ENCODE assay signal across 29 cellular contexts in genomic region chr15:62269504-62269903, GRCh38.
A peak's percentile ranks its signal among the peaks of the same experiment; 100 is the strongest.
DNase-seq lines count a peak whose midpoint lies in the region; ATAC-seq and TF ChIP-seq lines count a peak whose summit lies in the region.
"Had no signal": no experiment of that assay in that cellular context is flagged by ENCODE, and none has a peak within 500 bp of the region (broad histone marks: within the 10 kb centered on the region; RNA-seq: fewer than 3 reads in every experiment).

No MANE protein-coding gene starts in this region.

- H3K4me3 Mint-ChIP-seq in endothelial cell (ENCODE audit: unreplicated experiment) (peak overlapping the region; percentile 6), nephron progenitor cell (no peak overlapping the region)
- H3K4me3 Mint-ChIP-seq: activated naive CD8-positive, alpha-beta T cell; immature natural killer cell; stimulated activated memory B cell treated with anti-CD40 and anti-IgM and Interleukin-4, amounts not matched to agents 10 μg/mL and 1 μg/mL and 100 μg/mL, for 72 hours had no signal

- H3K27me3 Mint-ChIP-seq in endothelial cell (ENCODE audit: unreplicated experiment), result peaks cover 13% of the 10 kb centered on the region
- no peaks in the 10 kb centered on the region for H3K27me3 Mint-ChIP-seq in nephron progenitor cell (ENCODE audit: low read depth, poor library complexity)
- H3K27me3 Mint-ChIP-seq: activated naive CD8-positive, alpha-beta T cell; stimulated activated memory B cell treated with anti-CD40 and anti-IgM and Interleukin-4, amounts not matched to agents 10 μg/mL and 1 μg/mL and 100 μg/mL, for 72 hours had no signal

- TF ChIP-seq CTCF in endothelial cell (IDR thresholded peaks at IDR 0.05; ENCODE audit: unreplicated experiment) (no peak), nephron progenitor cell (IDR thresholded peaks at IDR 0.05) (no peak), psoas muscle (IDR thresholded peaks at IDR 0.05) (no peak), upper lobe of right lung (IDR thresholded peaks at IDR 0.05) (no peak)

- H3K9me3 Mint-ChIP-seq in endothelial cell (ENCODE audit: unreplicated experiment) (peaks cover 20% of the 10 kb centered on the region), nephron progenitor cell (peaks cover 80% of the 10 kb centered on the region)

- H3K27ac ChIP-seq in psoas muscle (no peak overlapping the region), upper lobe of right lung (no peak overlapping the region)
- H3K27ac ChIP-seq: 22Rv1, ascending aorta, esophagus squamous epithelium, KMS-11, ovary, SJCRH30, suprapubic skin had no signal

- WGBS in psoas muscle, 3 donors, result 86 to 94% (median 89%) methylated on average over 5 of the region's 5 CpGs

- intact Hi-C loops in psoas muscle (cut with DNase I) (no loop called here), upper lobe of right lung (cut with DNase I) (no loop called here)

- H3K36me3 ChIP-seq in psoas muscle (ENCODE audit: insufficient read depth in 1 of 2, low read depth in 1 of 2) (no peaks in the 10 kb centered on the region), upper lobe of right lung (no peaks in the 10 kb centered on the region)
- H3K36me3 ChIP-seq: ascending aorta, esophagus squamous epithelium, HAP-1, ovary, SJCRH30, suprapubic skin had no signal

- H3K4me1 ChIP-seq in psoas muscle (no peaks in the 10 kb centered on the region), upper lobe of right lung (no peaks in the 10 kb centered on the region)
- H3K4me1 ChIP-seq: ascending aorta, esophagus squamous epithelium, HAP-1, SJCRH30, suprapubic skin had no signal

- no peaks in the 10 kb centered on the region for H3K27me3 ChIP-seq in psoas muscle (ENCODE audit: insufficient read depth in 3 of 3, low read length in 2 of 3)
- H3K27me3 ChIP-seq in upper lobe of right lung, result no peaks in the 10 kb centered on the region
- H3K27me3 ChIP-seq: ascending aorta, esophagus squamous epithelium, ovary, SJCRH30, suprapubic skin had no signal

- H3K27ac Mint-ChIP-seq in endothelial cell (ENCODE audit: unreplicated experiment) (no peak overlapping the region), nephron progenitor cell (no peak overlapping the region)
- H3K27ac Mint-ChIP-seq: activated naive CD8-positive, alpha-beta T cell; activated T-helper 2 cell treated with anti-CD3 and anti-CD28 coated beads, Interferon-gamma antibody, Interleukin-2, Interleukin-4, amounts not matched to agents 10 μg/mL and 5 μg/mL and 100 μg/mL, durations not matched to agents 14 hours and 24 hours and 36 hours; immature natural killer cell; stimulated activated memory B cell treated with anti-CD40 and anti-IgM and Interleukin-4, amounts not matched to agents 10 μg/mL and 1 μg/mL and 100 μg/mL, for 72 hours had no signal

- H3K4me3 ChIP-seq in psoas muscle, result no peak overlapping the region
- H3K4me3 ChIP-seq in upper lobe of right lung, result no peak overlapping the region
- H3K4me3 ChIP-seq: ascending aorta, esophagus squamous epithelium, HAP-1, ovary, SJCRH30, suprapubic skin had no signal

- DNase-seq in DMS 273 (lab: John Stamatoyannopoulos, UW; ENCODE audit: unreplicated experiment), result peak; percentile 16
- no peak for DNase-seq in DMS 273 treated with DMSO at 0.1 percent for 48 hours (lab: John Stamatoyannopoulos, UW)
- peak; percentile 18 for DNase-seq in NCI-H69 (lab: John Stamatoyannopoulos, UW)
- no peak for DNase-seq in endothelial cell (ENCODE audit: low spot score)
- peak; percentile 17 for DNase-seq in nephron progenitor cell
- DNase-seq in stimulated activated CD8-positive, alpha-beta memory T cell treated with anti-CD3 and anti-CD28 coated beads, Interleukin-4, amount 100 ng/mL, for 48 hours, result no peak
- DNase-seq in psoas muscle, result no peak
- DNase-seq in upper lobe of right lung, result no peak
- DNase-seq: activated CD4-positive, alpha-beta T cell treated with anti-CD3 and anti-CD28 coated beads for 48 hours; Calu3; cortex of kidney; esophagus squamous epithelium; hypothalamus; immature natural killer cell; left colon; NCI-H146; NCI-H2107; NCI-H774; ovary; RPMI8226; SJCRH30 had no signal

- no peak for ATAC-seq in psoas muscle
- no peak for ATAC-seq in upper lobe of right lung
- ATAC-seq: left colon; stimulated activated memory B cell treated with anti-CD40 and anti-IgM and Interleukin-4, amounts not matched to agents 10 μg/mL and 1 μg/mL and 100 μg/mL, for 72 hours had no signal

- no peaks in the 10 kb centered on the region for H3K4me1 Mint-ChIP-seq in endothelial cell (ENCODE audit: unreplicated experiment)
- H3K4me1 Mint-ChIP-seq in nephron progenitor cell, result no peaks in the 10 kb centered on the region
- H3K4me1 Mint-ChIP-seq: immature natural killer cell; stimulated activated memory B cell treated with anti-CD40 and anti-IgM and Interleukin-4, amounts not matched to agents 10 μg/mL and 1 μg/mL and 100 μg/mL, for 72 hours had no signal

- H3K36me3 Mint-ChIP-seq in endothelial cell (ENCODE audit: low read depth, unreplicated experiment) (peaks cover 28% of the 10 kb centered on the region), nephron progenitor cell (ENCODE audit: low read depth) (peaks cover 7% of the 10 kb centered on the region)

- peaks cover 18% of the 10 kb centered on the region for H3K9me3 ChIP-seq in psoas muscle
- peaks cover 30% of the 10 kb centered on the region for H3K9me3 ChIP-seq in upper lobe of right lung
- H3K9me3 ChIP-seq: HAP-1 had no signal

Comparison
In these comparisons a context has a peak if more than half of its experiments do, and no peak if none do; other contexts are left out.
1. DNase-seq: peak in DMS 273 (single experiment), NCI-H69 (single experiment) and nephron progenitor cell (single experiment); none in DMS 273 treated with DMSO at 0.1 percent for 48 hours (single experiment), endothelial cell (single experiment), stimulated activated CD8-positive, alpha-beta memory T cell treated with anti-CD3 and anti-CD28 coated beads, Interleukin-4, amount 100 ng/mL, for 48 hours (single experiment), psoas muscle (0 of 2) and upper lobe of right lung (single experiment).